Comparison of ENCODE assay signal across 15 cellular contexts in genomic region chr6:5998236-5998635, GRCh38. TPM values are rescaled to one million over a fixed set of nuclear protein-coding genes. Genes with fewer than 3 reads are reported as not detected.
DNase-seq lines count a peak whose midpoint lies in the region; ATAC-seq and TF ChIP-seq lines count a peak whose summit lies in the region.
"Had no signal": no experiment of that assay in that cellular context is flagged by ENCODE, and none has a peak within 500 bp of the region (broad histone marks: within the 10 kb centered on the region; RNA-seq: fewer than 3 reads in every experiment).

No MANE protein-coding gene starts in this region.

- TF ChIP-seq CTCF in GM13977 (IDR thresholded peaks at IDR 0.05; ENCODE audit: extremely low read depth, insufficient read depth, missing control alignments), result no peak
- TF ChIP-seq CTCF in osteoblast (IDR thresholded peaks at IDR 0.05; ENCODE audit: extremely low read depth, low read depth, low read length), result no peak

- no peak for ATAC-seq in GM21576 (IDR thresholded peaks at IDR 0.05; ENCODE audit: unreplicated experiment)

- peaks cover 31% of the 10 kb centered on the region for H3K27me3 ChIP-seq in osteoblast (ENCODE audit: insufficient read depth, low read length)

- peak; percentile 22 for DNase-seq in DMS53 (lab: John Stamatoyannopoulos, UW)
- DNase-seq in DMS53 treated with DMSO at 0.1 percent for 48 hours (lab: John Stamatoyannopoulos, UW; ENCODE audit: unreplicated experiment), result no peak
- peak; percentile 36 for DNase-seq in GM13977 (ENCODE audit: low spot score)
- DNase-seq in cerebellum (ENCODE audit: low spot score), result peak; percentile 22
- DNase-seq in osteoblast (ENCODE audit: insufficient read length, low spot score, missing footprints), result peak; percentile 18
- no peak for DNase-seq in hypothalamus (lab: John Stamatoyannopoulos, UW)
- DNase-seq in 8988T, result no peak
- DNase-seq: activated CD4-positive, alpha-beta T cell treated with anti-CD3 and anti-CD28 coated beads for 1 hour; DMS153; mucosa of descending colon; NCI-H1048; NCI-H524 treated with DMSO at 0.1 percent for 48 hours; SHP77 treated with DMSO at 0.1 percent for 48 hours had no signal

- H3K4me3 ChIP-seq in osteoblast (ENCODE audit: insufficient read depth, low read length), result no peak overlapping the region
- H3K4me3 ChIP-seq: mucosa of descending colon had no signal

- H3K4me1 ChIP-seq in osteoblast (ENCODE audit: insufficient read depth, low read length), result peaks cover 11% of the 10 kb centered on the region

- H2AFZ ChIP-seq in osteoblast (ENCODE audit: low read length), result no peak overlapping the region

- no peaks in the 10 kb centered on the region for H3K9me3 ChIP-seq in osteoblast (ENCODE audit: low read depth, low read length)
- H3K9me3 ChIP-seq: mucosa of descending colon had no signal

- in situ Hi-C loops in GM13977 (cut with MboI; ENCODE audit: low pct_unique_long_range_greater_than_20kb, low sequenced_read_pairs, unreplicated experiment), result loop anchor here (25.0 kb wide), 1 partner anchor 536 kb away; no protein-coding TSS in a partner anchor

- no peaks in the 10 kb centered on the region for H4K20me1 ChIP-seq in osteoblast (ENCODE audit: insufficient read depth, low read length)

- no peak overlapping the region for H3K27ac ChIP-seq in osteoblast (ENCODE audit: low read depth, low read length)
- H3K27ac ChIP-seq: HL-60 had no signal

- peaks cover 13% of the 10 kb centered on the region for H3K79me2 ChIP-seq in osteoblast (ENCODE audit: insufficient read depth, low read length)

- H3K36me3 ChIP-seq in osteoblast (ENCODE audit: insufficient read depth, low read length), result no peaks in the 10 kb centered on the region

- H3K4me2 ChIP-seq in osteoblast (ENCODE audit: insufficient read depth, low read length), result peak overlapping the region; percentile 76

RNA-seq across cellular contexts. Expression of gene NRN1, which starts 8.5 kb away (rescaled TPM):
- 55.1 TPM for total RNA-seq in cerebellum
- total RNA-seq in osteoblast, result 29.5 and 56.1 TPM in 2 replicates

Comparison
In these comparisons a context has a peak if more than half of its experiments do, and no peak if none do; other contexts are left out.
1. DNase-seq: peak in DMS53 (single experiment), GM13977 (single experiment), cerebellum (single experiment) and osteoblast (single experiment); none in DMS53 treated with DMSO at 0.1 percent for 48 hours (single experiment), hypothalamus (0 of 51) and 8988T (single experiment).